20 cellular contexts compared by ENCODE assay signal in genomic region chr10:77233466-77233865, GRCh38.
"Had no signal": no experiment of that assay in that cellular context is flagged by ENCODE, and none has a peak within 500 bp of the region (broad histone marks: within the 10 kb centered on the region; RNA-seq: fewer than 3 reads in every experiment).

No MANE protein-coding gene starts in this region.

- H3K4me2 ChIP-seq: SK-N-SH had no signal

- H3K27ac ChIP-seq: RWPE1 had no signal

- DNase-seq: IMR-90, Karpas-422, KG1, MG63, NCI-H1092, NCI-H1105 treated with DMSO at 0.1 percent for 48 hours, NCI-H1417 treated with DMSO at 0.1 percent for 48 hours, NCI-H146, NCI-H1694 treated with DMSO at 0.1 percent for 48 hours, NCI-H1930, NCI-H2081, NCI-H2107, NCI-H2227 treated with DMSO at 0.1 percent for 48 hours, NCI-H524, NCI-H69, NCI-H774, SHP77, SK-N-SH, SW 1271 had no signal

- H3K9ac ChIP-seq: SK-N-SH had no signal

- H3K27me3 ChIP-seq: MG63 had no signal

- H3K9me3 ChIP-seq: MG63, SK-N-SH had no signal

- H3K4me3 ChIP-seq: MG63 had no signal
